Comparison of ENCODE assay signal across 11 cellular contexts in genomic region chr18:48933578-48934399, GRCh38. TPM values are rescaled to one million over a fixed set of nuclear protein-coding genes. Genes with fewer than 3 reads are reported as not detected.
DNase-seq lines count a peak whose midpoint lies in the region; ATAC-seq and TF ChIP-seq lines count a peak whose summit lies in the region.
"Had no signal": no experiment of that assay in that cellular context is flagged by ENCODE, and none has a peak within 500 bp of the region (broad histone marks: within the 10 kb centered on the region; RNA-seq: fewer than 3 reads in every experiment).

No MANE protein-coding gene starts in this region.

- DNase-seq in CD4-positive, alpha-beta memory T cell = no peak
- DNase-seq in NCI-H774 (lab: John Stamatoyannopoulos, UW) (peak; percentile 41), dermis blood vessel endothelial cell (peak; percentile 47), neural crest cell (ENCODE audit: low read depth, low spot score) (no peak), middle frontal gyrus (ENCODE audit: extremely low spot score, low spot score) (no peak), NCI-H1048 (lab: John Stamatoyannopoulos, UW) (no peak)
- DNase-seq: effector CD4-positive, alpha-beta T cell; NCI-H1105 treated with DMSO at 0.1 percent for 48 hours; stimulated activated CD4-positive, alpha-beta T cell treated with anti-CD3 and anti-CD28 coated beads, Interleukin-2, amount 100 ng/mL, for 24 hours had no signal

- peaks cover 71 to 100% (median 84%) of the 10 kb centered on the region in 4 donors for H3K4me1 Mint-ChIP-seq in CD4-positive, alpha-beta memory T cell
- peaks cover 81% of the 10 kb centered on the region for H3K4me1 Mint-ChIP-seq in neural crest cell

- no peak overlapping the region for H3K27ac ChIP-seq in CD4-positive, alpha-beta memory T cell (ENCODE audit: low read depth, low read length)

- H3K4me3 Mint-ChIP-seq in CD4-positive, alpha-beta memory T cell = peak overlapping the region in 6 of 8 donors; percentile 9 to 78 (median 60)
- H3K4me3 Mint-ChIP-seq in neural crest cell = no peak overlapping the region

- peaks cover 0 to 1% of the 10 kb centered on the region in 2 donors for H3K27me3 Mint-ChIP-seq in CD4-positive, alpha-beta memory T cell
- H3K27me3 Mint-ChIP-seq in neural crest cell (ENCODE audit: low read depth) = no peaks in the 10 kb centered on the region

- TF ChIP-seq CTCF in neural crest cell (conservative IDR thresholded peaks at IDR 0.05) = no peak

- H3K27ac Mint-ChIP-seq in CD4-positive, alpha-beta memory T cell = peak overlapping the region in 6 of 7 donors; percentile 13 to 86 (median 56)
- H3K27ac Mint-ChIP-seq in neural crest cell (ENCODE audit: unreplicated experiment) = peak overlapping the region; percentile 27

- peaks cover 0 to 19% of the 10 kb centered on the region in 2 donors for H3K36me3 Mint-ChIP-seq in CD4-positive, alpha-beta memory T cell
- H3K36me3 Mint-ChIP-seq in neural crest cell (ENCODE audit: low read depth) = no peaks in the 10 kb centered on the region

- no peaks in the 10 kb centered on the region for H3K9me3 ChIP-seq in CD4-positive, alpha-beta memory T cell (ENCODE audit: control insufficient read depth in 1 of 2, low read length in 2 of 2)

- no peak for ATAC-seq in HG03139 (IDR thresholded peaks at IDR 0.05; ENCODE audit: unreplicated experiment)
- no peak for ATAC-seq in HG02973 (IDR thresholded peaks at IDR 0.05; ENCODE audit: unreplicated experiment)

- H3K9me3 Mint-ChIP-seq in CD4-positive, alpha-beta memory T cell = no peaks in the 10 kb centered on the region
- H3K9me3 Mint-ChIP-seq in neural crest cell = no peaks in the 10 kb centered on the region

- H3K27me3 ChIP-seq in CD4-positive, alpha-beta memory T cell (ENCODE audit: insufficient read depth, low read length) = no peaks in the 10 kb centered on the region

- intact Hi-C loops in CD4-positive, alpha-beta memory T cell (cut with micrococcal nuclease) = no loop called here

- CTCF ChIA-PET in CD4-positive, alpha-beta memory T cell (lab: Charles Lee; ENCODE audit: partially characterized antibody) = interaction anchor here (0.7 to 1.1 kb wide), 6 partner anchors 9 to 160 kb away, joined by 3 to 5 read pairs (median 3); no protein-coding TSS in a partner anchor

- no peaks in the 10 kb centered on the region for H3K36me3 ChIP-seq in CD4-positive, alpha-beta memory T cell (ENCODE audit: insufficient read depth, low read length)

- POLR2A ChIA-PET in CD4-positive, alpha-beta memory T cell (lab: Charles Lee; ENCODE audit: partially characterized antibody) = interaction anchor here (0.7 to 9.5 kb wide), 8 partner anchors 6 to 148 kb away, joined by 3 to 75 read pairs (median 4); no protein-coding TSS in a partner anchor

- H3K4me1 ChIP-seq in CD4-positive, alpha-beta memory T cell (ENCODE audit: insufficient read depth, low read length) = peaks cover 98% of the 10 kb centered on the region

- no peak overlapping the region for H3K4me3 ChIP-seq in CD4-positive, alpha-beta memory T cell (ENCODE audit: low read length in 2 of 2)

RNA-seq across cellular contexts. Expression of gene SMAD7, which starts 17.0 kb away (rescaled TPM):
- 10 to 100 TPM; 31.0 to 31.2 TPM for total RNA-seq in CD4-positive, alpha-beta memory T cell
- 1 to 10 TPM; 2.7 to 4.7 TPM for polyA plus RNA-seq in CD4-positive, alpha-beta memory T cell
- 6.2 and 9.0 TPM in 2 replicates for total RNA-seq in dermis blood vessel endothelial cell
- 1.8 and 2.0 TPM in 2 replicates for total RNA-seq in neural crest cell

Comparison
In these comparisons a context has a peak if more than half of its experiments do, and no peak if none do; other contexts are left out.
1. DNase-seq: peak in NCI-H774 (single experiment) and dermis blood vessel endothelial cell (single experiment); none in CD4-positive, alpha-beta memory T cell (0 of 5), neural crest cell (single experiment), middle frontal gyrus (single experiment) and NCI-H1048 (single experiment).